Comparison of ENCODE assay signal across 27 cellular contexts in genomic region chr17:66985338-66985737, GRCh38. TPM values are rescaled to one million over a fixed set of nuclear protein-coding genes. Genes with fewer than 3 reads are reported as not detected.
DNase-seq lines count a peak whose midpoint lies in the region; ATAC-seq, FAIRE-seq and TF ChIP-seq lines count a peak whose summit lies in the region.
"Had no signal": no experiment of that assay in that cellular context is flagged by ENCODE, and none has a peak within 500 bp of the region (broad histone marks: within the 10 kb centered on the region; RNA-seq: fewer than 3 reads in every experiment).

No MANE protein-coding gene starts in this region.

- H3K4me3 ChIP-seq in A549 (no peak overlapping the region), GM12864 (ENCODE audit: low read depth, low read length) (no peak overlapping the region), OCI-LY3 (ENCODE audit: low read length) (no peak overlapping the region)
- H3K4me3 ChIP-seq: ascending aorta, tibial nerve had no signal

- H3K4me2 ChIP-seq in A549 (no peak overlapping the region), OCI-LY3 (ENCODE audit: low read length) (peak overlapping the region; percentile 32)

- peaks cover 10% of the 10 kb centered on the region; the same call in 1 of the 3 replicates for H3K4me1 ChIP-seq in A549
- peaks cover 13% of the 10 kb centered on the region for H3K4me1 ChIP-seq in OCI-LY3 (ENCODE audit: low read length)
- H3K4me1 ChIP-seq: ascending aorta, tibial nerve had no signal

- FAIRE-seq in A549 (lab: Jason Lieb, UNC): no peak
- FAIRE-seq: HepG2 had no signal

- no peaks in the 10 kb centered on the region for H3K79me2 ChIP-seq in OCI-LY3 (ENCODE audit: low read length)

- H3K27me3 ChIP-seq in OCI-LY3 (ENCODE audit: low read depth, low read length): peaks cover 21% of the 10 kb centered on the region
- H3K27me3 ChIP-seq: ascending aorta had no signal

- H4K20me1 ChIP-seq in OCI-LY3 (ENCODE audit: insufficient read depth, low read length): no peaks in the 10 kb centered on the region

- no peak for TF ChIP-seq POLR2A in A549 (IDR thresholded peaks at IDR 0.05; ENCODE audit: low read length)

- TF ChIP-seq EP300 in A549 (IDR thresholded peaks at IDR 0.05): no peak

- 22% methylated on average over 2 of the region's 2 CpGs for WGBS in A549 (ENCODE audit: missing lambda C conversion rate)

- no peak overlapping the region for H2AFZ ChIP-seq in OCI-LY3 (ENCODE audit: low read depth, low read length)

- H3K9me3 ChIP-seq in A549: no peaks in the 10 kb centered on the region
- no peaks in the 10 kb centered on the region for H3K9me3 ChIP-seq in OCI-LY3 (ENCODE audit: insufficient read depth, low read length)
- H3K9me3 ChIP-seq: ascending aorta, tibial nerve had no signal

- POLR2A ChIA-PET in A549 (lab: Yijun Ruan, JAX): no interaction called here

- CTCF ChIA-PET in A549 (lab: Yijun Ruan, JAX): no interaction called here

- ATAC-seq in A549: no peak
- peak; percentile 65 for ATAC-seq in GM21529 (IDR thresholded peaks at IDR 0.05; ENCODE audit: unreplicated experiment)
- no peak for ATAC-seq in GM19455 (IDR thresholded peaks at IDR 0.05; ENCODE audit: unreplicated experiment)
- ATAC-seq: HepG2, left ventricle myocardium superior, Right ventricle myocardium inferior had no signal

- DNase-seq in A549 (ENCODE audit: low read depth in 1 of 2, low spot score in 1 of 2) (no peak), GM12864 (ENCODE audit: low read depth) (peak; percentile 16), superior temporal gyrus (ENCODE audit: extremely low spot score) (no peak), UCSD-AML1 (lab: John Stamatoyannopoulos, UW; ENCODE audit: unreplicated experiment) (no peak), NCI-H1417 (lab: John Stamatoyannopoulos, UW) (no peak)
- DNase-seq: activated naive CD4-positive, alpha-beta T cell treated with anti-CD3 and anti-CD28 coated beads, Interleukin-2, amount 10 ng/mL, durations not matched to agents 7 days and 5 days; activated T-cell treated with anti-CD3 and anti-CD28 coated beads, Interleukin-2, amount 50 U/mL, for 24 hours; CD8-positive, alpha-beta memory T cell; DMS53; foreskin fibroblast; GF-D8; H7; left ventricle myocardium superior; midbrain; NCI-H1436 treated with DMSO at 0.1 percent for 48 hours; NCI-H69; stimulated activated CD4-positive, alpha-beta T cell treated with anti-CD3 and anti-CD28 coated beads, Interleukin-1b, Interleukin-23, amount 100 ng/mL, for 48 hours; stimulated activated naive CD4-positive, alpha-beta T cell treated with Interleukin-2 at 50 U/mL for 16 hours; SW 1271 had no signal

- TF ChIP-seq RAD21 in A549 (conservative IDR thresholded peaks at IDR 0.05 in 1 of 2, IDR thresholded peaks at IDR 0.05 in 1 of 2): no peak

- no peak for TF ChIP-seq CTCF in A549 (IDR thresholded peaks at IDR 0.05)
- no peak for TF ChIP-seq CTCF in GM12864 (IDR thresholded peaks at IDR 0.05; ENCODE audit: low read depth, low read length, missing control alignments)
- no peak for TF ChIP-seq CTCF in OCI-LY3 (IDR thresholded peaks at IDR 0.05; ENCODE audit: low read depth, low read length)

- H3K27ac ChIP-seq in A549 (no peak overlapping the region), OCI-LY3 (ENCODE audit: low read length) (no peak overlapping the region)
- H3K27ac ChIP-seq: ascending aorta, epithelial cell of prostate, tibial nerve had no signal

- no peaks in the 10 kb centered on the region for H3K36me3 ChIP-seq in OCI-LY3 (replicated peaks; ENCODE audit: low read depth, low read length)
- H3K36me3 ChIP-seq: ascending aorta, tibial nerve had no signal

- no peak overlapping the region for H3K9ac ChIP-seq in OCI-LY3 (ENCODE audit: low read length)

TF ChIP-seq in A549, 52 proteins besides CTCF, POLR2A, EP300 and RAD21:
- TF ChIP-seq PBX3 (IDR thresholded peaks at IDR 0.05): no peak
- no peak for TF ChIP-seq HDAC2 (IDR thresholded peaks at IDR 0.05)
- TF ChIP-seq HOXB13 (CRISPR knock-in tag; IDR thresholded peaks at IDR 0.05; ENCODE audit: low read depth): no peak
- TF ChIP-seq EHMT2 (IDR thresholded peaks at IDR 0.05; ENCODE audit: low read depth): no peak
- no peak for TF ChIP-seq NPAS2 (CRISPR knock-in tag; IDR thresholded peaks at IDR 0.05; ENCODE audit: borderline replicate concordance)
- TF ChIP-seq ZFP36 (IDR thresholded peaks at IDR 0.05; ENCODE audit: borderline replicate concordance, partially characterized antibody): peak; percentile 59

RNA-seq across cellular contexts. Expression of gene CACNG4, which starts 20.8 kb away (rescaled TPM):
- polyA plus RNA-seq in A549 (2011; rRNA removed) (6.2 and 6.9 TPM in 2 replicates), A549 (2017; fragmentation: RNase III; extraction: RNeasy Plus Mini Kit Qiagen cat#74134 plus additional on column Dnase treatment) (9.8 to 10.4 TPM (median 10.2 TPM) in 3 replicates)
- 12.9 and 18.2 TPM in 2 replicates for polyA plus RNA-seq in A549 (2012; cell fraction: cytosol; rRNA removed)
- 13.3 and 13.6 TPM in 2 replicates for polyA plus RNA-seq in A549 (2012; cell fraction: nucleus; rRNA removed)
- 4.2 and 5.7 TPM in 2 replicates for polyA minus RNA-seq in A549 (2011; rRNA and poly(A)+ RNA removed)
- polyA plus RNA-seq: CD8-positive, alpha-beta memory T cell had no signal

RNA-seq across cellular contexts. Expression of gene CACNG1, which starts 59.0 kb away (rescaled TPM):
- polyA plus RNA-seq in A549 (2011; rRNA removed) (not detected in 2 replicates), A549 (2017; fragmentation: RNase III; extraction: RNeasy Plus Mini Kit Qiagen cat#74134 plus additional on column Dnase treatment) (0.09 to 0.17 TPM (median 0.15 TPM) in 3 replicates)
- polyA plus RNA-seq in A549 (2012; cell fraction: cytosol; rRNA removed): 0.05 and 0.06 TPM in 2 replicates
- 0.17 TPM in 2 replicates for polyA plus RNA-seq in A549 (2012; cell fraction: nucleus; rRNA removed)
- 0.19 TPM in 1 of 2 replicates, not detected in the other for polyA minus RNA-seq in A549 (2011; rRNA and poly(A)+ RNA removed)
- polyA plus RNA-seq: CD8-positive, alpha-beta memory T cell; HepG2 had no signal
